13 cellular contexts compared by ENCODE assay signal in genomic region chr5:172534229-172535169, GRCh38.
DNase-seq lines count a peak whose midpoint lies in the region; ATAC-seq, FAIRE-seq and TF ChIP-seq lines count a peak whose summit lies in the region.
"Had no signal": no experiment of that assay in that cellular context is flagged by ENCODE, and none has a peak within 500 bp of the region (broad histone marks: within the 10 kb centered on the region; RNA-seq: fewer than 3 reads in every experiment).

No MANE protein-coding gene starts in this region.

- H3K9me3 ChIP-seq in HepG2 (ENCODE audit: low read length): no peaks in the 10 kb centered on the region
- H3K9me3 ChIP-seq in suprapubic skin: no peaks in the 10 kb centered on the region

- 34% methylated on average over 7 of the region's 9 CpGs for WGBS in HepG2 (ENCODE audit: low lambda C conversion rate)
- WGBS in suprapubic skin: 55% methylated on average over 5 of the region's 9 CpGs

- intact Hi-C loops in HepG2 (cut with micrococcal nuclease; ENCODE audit: unreplicated experiment): no loop called here

- no peak for TF ChIP-seq CTCF in coronary artery (IDR thresholded peaks at IDR 0.05)
- no peak for TF ChIP-seq CTCF in HepG2 (CRISPR knock-in tag; IDR thresholded peaks at IDR 0.05)
- no peak for TF ChIP-seq CTCF in suprapubic skin (IDR thresholded peaks at IDR 0.05)

- no peak for TF ChIP-seq RAD21 in HepG2 (CRISPR knock-in tag; IDR thresholded peaks at IDR 0.05)

- no peaks in the 10 kb centered on the region for H3K79me2 ChIP-seq in HepG2 (ENCODE audit: insufficient read depth, low read length)

- no peak for TF ChIP-seq POLR2A in HepG2 (IDR thresholded peaks at IDR 0.05; ENCODE audit: insufficient read depth in 1 of 2, low read depth in 2 of 2, low read length in 2 of 2)
- no peak for TF ChIP-seq POLR2A in suprapubic skin (IDR thresholded peaks at IDR 0.05)

- no peaks in the 10 kb centered on the region for H4K20me1 ChIP-seq in HepG2 (ENCODE audit: insufficient read depth, low read length)

- POLR2A ChIA-PET in HepG2 (lab: Yijun Ruan, JAX): no interaction called here

- peak; percentile 24; the same call in 2 of the 3 replicates for ATAC-seq in HepG2
- ATAC-seq in GM18870 (IDR thresholded peaks at IDR 0.05; ENCODE audit: unreplicated experiment): no peak
- no peak for ATAC-seq in GM19351 (IDR thresholded peaks at IDR 0.05; ENCODE audit: unreplicated experiment)
- ATAC-seq in GM21529 (IDR thresholded peaks at IDR 0.05; ENCODE audit: unreplicated experiment): no peak
- ATAC-seq: activated T-helper 17 cell treated with anti-CD3 and anti-CD28 coated beads, Interleukin-2, amount 50 U/mL, for 72 hours had no signal

- H3K36me3 ChIP-seq in HepG2 (replicated peaks in 1 of 2; ENCODE audit: control insufficient read depth in 1 of 2, insufficient read depth in 2 of 2, low read length in 2 of 2) (no peaks in the 10 kb centered on the region), suprapubic skin (no peaks in the 10 kb centered on the region)
- H3K36me3 ChIP-seq: WERI-Rb-1 had no signal

- no peaks in the 10 kb centered on the region for H3K4me1 ChIP-seq in HepG2 (ENCODE audit: insufficient read depth, low read length)
- peaks cover 29% of the 10 kb centered on the region for H3K4me1 ChIP-seq in suprapubic skin

- TF ChIP-seq EP300 in HepG2 (IDR thresholded peaks at IDR 0.05; ENCODE audit: low read depth in 2 of 2, low read length in 2 of 2) (no peak), HepG2 (CRISPR knock-in tag; IDR thresholded peaks at IDR 0.05; ENCODE audit: borderline replicate concordance) (no peak), suprapubic skin (IDR thresholded peaks at IDR 0.05) (no peak)

- H3K27ac ChIP-seq in coronary artery (peak overlapping the region; percentile 20 to 72), HepG2 (ENCODE audit: extremely low read length, insufficient read depth, low read length) (no peak overlapping the region), suprapubic skin (peak overlapping the region; percentile 83)
- H3K27ac ChIP-seq: WERI-Rb-1 had no signal

- no TSS peak for BruUV-seq in HepG2 (replicated peaks; lab: Mats Ljungman, UMichigan)

- H3K27me3 ChIP-seq in HepG2 (ENCODE audit: control insufficient read depth in 1 of 2, insufficient read depth in 2 of 2, low read length in 2 of 2) (peaks cover 0 to 6% of the 10 kb centered on the region in 2 experiments; a peak in 2 of 5 replicates), suprapubic skin (no peaks in the 10 kb centered on the region)

- no peak overlapping the region for H2AFZ ChIP-seq in HepG2 (ENCODE audit: low read length)

- H3K4me2 ChIP-seq in HepG2 (ENCODE audit: low read depth, low read length): no peak overlapping the region

- DNase-seq in LoVo (ENCODE audit: low spot score): peak; percentile 1
- peak; percentile 69 for DNase-seq in coronary artery (ENCODE audit: low spot score)
- DNase-seq in HepG2 (ENCODE audit: low spot score): no peak
- peak; percentile 61 to 65 for DNase-seq in suprapubic skin (ENCODE audit: low spot score in 2 of 2)
- DNase-seq: NCI-H2107; RPMI8226; stimulated activated naive CD4-positive, alpha-beta T cell; WERI-Rb-1 had no signal

- in situ Hi-C loops in HepG2 (cut with HindIII; ENCODE audit: extremely low pct_ligation_motif_present, low pct_unique_long_range_greater_than_20kb): no loop called here

- peak overlapping the region; percentile 24 for H3K4me3 ChIP-seq in coronary artery
- H3K4me3 ChIP-seq in HepG2 (replicated peaks in 1 of 3; ENCODE audit: insufficient read depth in 1 of 3, low read depth in 2 of 3, low read length in 3 of 3): no peak overlapping the region
- no peak overlapping the region for H3K4me3 ChIP-seq in suprapubic skin

- no peak for FAIRE-seq in HepG2 (lab: Jason Lieb, UNC)
- FAIRE-seq: GM18507 had no signal

- no peak overlapping the region for H3K9ac ChIP-seq in HepG2 (ENCODE audit: insufficient read depth, low read depth, low read length)

- CTCF ChIA-PET in HepG2 (lab: Yijun Ruan, JAX; ENCODE audit: low intra/inter-chr PET ratio, low total read pairs): no interaction called here

TF ChIP-seq in HepG2, 621 proteins besides CTCF, POLR2A, EP300 and RAD21:
- TF ChIP-seq CREB1 (IDR thresholded peaks at IDR 0.05) (0 out of 2 replicates have a peak, but pooled peaks have one; percentile 13), CREB1 (CRISPR knock-in tag; IDR thresholded peaks at IDR 0.05) (no peak), ZNF136 (CRISPR knock-in tag; IDR thresholded peaks at IDR 0.05; ENCODE audit: low read depth) (no peak), MYC (CRISPR knock-in tag; IDR thresholded peaks at IDR 0.05; ENCODE audit: borderline replicate concordance) (no peak)
